In the genomic region with DNA sequence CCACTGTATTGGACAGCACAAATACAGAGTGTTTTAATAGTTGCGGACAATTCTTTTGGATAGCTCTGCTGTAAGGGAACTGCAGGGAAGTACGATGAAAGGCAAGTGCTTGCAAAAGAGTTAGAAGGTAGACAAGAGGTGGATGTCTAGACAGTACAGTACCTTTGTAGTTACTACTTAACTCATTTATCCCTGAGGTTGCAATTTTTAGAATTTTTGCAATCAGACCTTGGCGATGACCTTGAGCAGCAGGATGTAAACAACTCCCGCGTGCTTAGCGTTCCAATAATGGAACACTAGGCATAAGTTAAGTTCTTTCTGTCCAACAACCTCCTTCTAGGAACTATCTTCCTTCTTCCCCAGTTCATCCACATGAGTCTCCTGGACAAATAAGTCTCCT, we compare ENCODE assay signal across 3 cellular contexts.
TF ChIP-seq lines count a peak whose summit lies in the region.

No MANE protein-coding gene starts in this region.

TF ChIP-seq in HepG2, 621 proteins besides CTCF, POLR2A, EP300 and RAD21:
- TF ChIP-seq MAFF (IDR thresholded peaks at IDR 0.05; ENCODE audit: low read depth, low read length) (peak; percentile 69), SRSF4 (IDR thresholded peaks at IDR 0.05; ENCODE audit: low read depth, low read length, poor library complexity, severe bottlenecking) (no peak), MAFK (conservative IDR thresholded peaks at IDR 0.05 in 1 of 2, IDR thresholded peaks at IDR 0.05 in 1 of 2; ENCODE audit: low read length in 2 of 2) (peak; percentile 70 to 78)

TF ChIP-seq in IMR-90, 13 proteins besides CTCF, POLR2A, EP300 and RAD21:
- TF ChIP-seq RCOR1 (IDR thresholded peaks at IDR 0.05; ENCODE audit: insufficient replicate concordance, low read length) (no peak), MAFK (IDR thresholded peaks at IDR 0.05; ENCODE audit: low read depth, low read length) (peak; percentile 60)

TF ChIP-seq in K562, 482 proteins besides CTCF, POLR2A, EP300 and RAD21:
- TF ChIP-seq ZNF324 (CRISPR knock-in tag; IDR thresholded peaks at IDR 0.05) (no peak), MAFK (IDR thresholded peaks at IDR 0.05; ENCODE audit: low read length) (0 out of 2 replicates have a peak, but pooled peaks have one; percentile 10), MAFF (IDR thresholded peaks at IDR 0.05; ENCODE audit: low read length) (peak; percentile 41), ZNF316 (IDR thresholded peaks at IDR 0.05) (peak; percentile 34; the same call in 1 of the 2 replicates), PHTF2 (CRISPR knock-in tag; IDR thresholded peaks at IDR 0.05) (no peak)
